ENCODE assay signal across 13 cellular contexts in the genomic region with DNA sequence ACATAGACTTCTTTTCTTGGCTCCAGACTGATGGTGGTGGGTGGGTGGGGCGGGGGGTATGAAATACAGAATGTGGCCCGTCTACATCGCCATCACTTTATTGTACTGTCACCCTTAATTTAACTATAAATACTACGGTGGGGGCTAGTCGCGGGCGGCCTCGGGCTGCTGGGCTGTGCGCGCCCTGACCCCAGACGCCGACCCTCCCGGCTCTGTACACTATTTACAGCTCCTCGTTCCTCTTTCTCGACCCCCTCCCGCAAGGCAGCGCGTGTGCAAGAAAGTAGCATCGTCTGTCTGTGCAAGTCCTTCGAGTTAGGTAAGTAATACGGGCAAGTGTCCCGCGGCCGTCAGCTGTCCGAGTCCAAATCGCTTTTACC. TPM values are rescaled to one million over a fixed set of nuclear protein-coding genes. Genes with fewer than 3 reads are reported as not detected.
A peak's percentile ranks its signal among the peaks of the same experiment; 100 is the strongest.
DNase-seq lines count a peak whose midpoint lies in the region; ATAC-seq and TF ChIP-seq lines count a peak whose summit lies in the region.
"Had no signal": no experiment of that assay in that cellular context is flagged by ENCODE, and none has a peak within 500 bp of the region (broad histone marks: within the 10 kb centered on the region; RNA-seq: fewer than 3 reads in every experiment).

No MANE protein-coding gene starts in this region.

- no peaks in the 10 kb centered on the region for H3K9me3 Mint-ChIP-seq in dendritic cell treated with granulocyte-macrophage colony-stimulating factor and Interleukin-4, amounts not matched to agents 40 ng/mL and 50 ng/mL, for 4 days
- no peaks in the 10 kb centered on the region for H3K9me3 Mint-ChIP-seq in nephron
- H3K9me3 Mint-ChIP-seq in endothelial cell (ENCODE audit: unreplicated experiment) = no peaks in the 10 kb centered on the region

- no peak for ATAC-seq in HG03342 (IDR thresholded peaks at IDR 0.05; ENCODE audit: unreplicated experiment)
- ATAC-seq in GM18909 (IDR thresholded peaks at IDR 0.05; ENCODE audit: poor library complexity, unreplicated experiment) = no peak

- intact Hi-C loops in dendritic cell treated with granulocyte-macrophage colony-stimulating factor and Interleukin-4, amounts not matched to agents 40 ng/mL and 50 ng/mL, for 4 days (cut with micrococcal nuclease) = no loop called here

- no peaks in the 10 kb centered on the region for H3K36me3 ChIP-seq in H7 (replicated peaks; ENCODE audit: control insufficient read depth, insufficient read depth, low read length)

- no peak for TF ChIP-seq CTCF in AG09309 (IDR thresholded peaks at IDR 0.05; ENCODE audit: control insufficient read depth, insufficient read depth, low read depth, low read length, missing control alignments)
- TF ChIP-seq CTCF in nephron (IDR thresholded peaks at IDR 0.05; ENCODE audit: unreplicated experiment in 3 of 3) = no peak
- no peak for TF ChIP-seq CTCF in endothelial cell (IDR thresholded peaks at IDR 0.05; ENCODE audit: unreplicated experiment)

- peaks cover 24% of the 10 kb centered on the region for H3K4me1 Mint-ChIP-seq in dendritic cell treated with granulocyte-macrophage colony-stimulating factor and Interleukin-4, amounts not matched to agents 40 ng/mL and 50 ng/mL, for 4 days (ENCODE audit: low read depth)
- peaks cover 32% of the 10 kb centered on the region for H3K4me1 Mint-ChIP-seq in nephron
- peaks cover 19% of the 10 kb centered on the region for H3K4me1 Mint-ChIP-seq in endothelial cell (ENCODE audit: unreplicated experiment)

- peaks cover 91% of the 10 kb centered on the region for H3K27me3 Mint-ChIP-seq in dendritic cell treated with granulocyte-macrophage colony-stimulating factor and Interleukin-4, amounts not matched to agents 40 ng/mL and 50 ng/mL, for 4 days
- H3K27me3 Mint-ChIP-seq in nephron (ENCODE audit: low read depth) (peaks cover 100% of the 10 kb centered on the region), endothelial cell (ENCODE audit: unreplicated experiment) (peaks cover 30% of the 10 kb centered on the region)

- no peaks in the 10 kb centered on the region for H3K36me3 Mint-ChIP-seq in dendritic cell treated with granulocyte-macrophage colony-stimulating factor and Interleukin-4, amounts not matched to agents 40 ng/mL and 50 ng/mL, for 4 days (ENCODE audit: low read depth)
- H3K36me3 Mint-ChIP-seq in nephron (ENCODE audit: low read depth) = peaks cover 11% of the 10 kb centered on the region
- H3K36me3 Mint-ChIP-seq in endothelial cell (ENCODE audit: low read depth, unreplicated experiment) = no peaks in the 10 kb centered on the region

- H3K4me3 ChIP-seq in AG09309 (ENCODE audit: control insufficient read depth, low read depth, low read length) (peak overlapping the region; percentile 47), H7 (ENCODE audit: insufficient read depth, low read depth, low read length) (peak overlapping the region; percentile 70)

- H3K27me3 ChIP-seq in H7 (ENCODE audit: control insufficient read depth, insufficient read depth, low read length) = peaks cover 81% of the 10 kb centered on the region

- no peak overlapping the region for H3K27ac Mint-ChIP-seq in dendritic cell treated with granulocyte-macrophage colony-stimulating factor and Interleukin-4, amounts not matched to agents 40 ng/mL and 50 ng/mL, for 4 days
- H3K27ac Mint-ChIP-seq in nephron = no peak overlapping the region
- H3K27ac Mint-ChIP-seq in endothelial cell (ENCODE audit: unreplicated experiment) = no peak overlapping the region

- DNase-seq in AG09309 (ENCODE audit: low read depth) (no peak), H7 (peak; percentile 63), GM03348 (ENCODE audit: low spot score) (no peak), endothelial cell (ENCODE audit: low spot score) (no peak)
- DNase-seq: activated CD4-positive, CD25-positive, alpha-beta regulatory T cell treated with anti-CD3 and anti-CD28 coated beads, Interleukin-2, amount 50 U/mL, for 72 hours; NCI-H187; substantia nigra had no signal

- peak overlapping the region; percentile 72 for H3K4me3 Mint-ChIP-seq in dendritic cell treated with granulocyte-macrophage colony-stimulating factor and Interleukin-4, amounts not matched to agents 40 ng/mL and 50 ng/mL, for 4 days
- H3K4me3 Mint-ChIP-seq in nephron = peak overlapping the region; percentile 63 to 76 (median 73)
- no peak overlapping the region for H3K4me3 Mint-ChIP-seq in endothelial cell (ENCODE audit: unreplicated experiment)

RNA-seq across cellular contexts. Expression of gene GSC, which starts 1.8 kb away (rescaled TPM):
- total RNA-seq in H7 (2014; rRNA removed; shearing (Covaris generic)) = 55.8 and 106 TPM in 2 replicates
- not detected for total RNA-seq in endothelial cell (ENCODE audit: unreplicated experiment)
- total RNA-seq: fibroblast of villous mesenchyme, mucosa of gallbladder had no signal

Comparison
In these comparisons a context has a peak if more than half of its experiments do, and no peak if none do; other contexts are left out.
1. RNA of gene GSC, which starts 1.8 kb away (total RNA-seq): 55.8 to 106 TPM in H7; not detected in endothelial cell (single experiment); every median in the first group is over 10 times any median in the second.